Comparison of ENCODE assay signal across 1 cellular context in genomic region chr2:202355993-202356505, GRCh38.
TF ChIP-seq lines count a peak whose summit lies in the region.

No MANE protein-coding gene starts in this region.

TF ChIP-seq in HEK293, 187 proteins besides CTCF, POLR2A, EP300 and RAD21:
- TF ChIP-seq PRDM6 (tag by site-specific recombination; IDR thresholded peaks at IDR 0.05) (0 out of 2 replicates have a peak, but pooled peaks have one; percentile 30), ZNF184 (tag by site-specific recombination; IDR thresholded peaks at IDR 0.05) (no peak)
